Comparison of ENCODE assay signal across 28 cellular contexts in genomic region chr7:140681766-140682165, GRCh38. TPM values are rescaled to one million over a fixed set of nuclear protein-coding genes. Genes with fewer than 3 reads are reported as not detected.
"Had no signal": no experiment of that assay in that cellular context is flagged by ENCODE, and none has a peak within 500 bp of the region (broad histone marks: within the 10 kb centered on the region; RNA-seq: fewer than 3 reads in every experiment).

No MANE protein-coding gene starts in this region.

- H3K27ac ChIP-seq: left lung, lower lobe of right lung, pancreas, prostate gland, skin epidermis, testis, thyroid gland, transverse colon, upper lobe of left lung, vagina had no signal

- H3K4me1 Mint-ChIP-seq: immature natural killer cell had no signal

- DNase-seq: hypothalamus; immature natural killer cell; kidney; left colon; left lung; lower lobe of right lung; mammary epithelial cell; mesenchymal stem cell; midbrain; mucosa of descending colon; naive thymus-derived CD8-positive, alpha-beta T cell; nucleus accumbens; pancreas; retina; right cardiac atrium; stimulated activated CD4-positive, alpha-beta T cell treated with anti-CD3 and anti-CD28 coated beads, Interleukin-4, amount 100 ng/mL, for 24 hours; stimulated activated naive CD4-positive, alpha-beta T cell; testis; thyroid gland; transverse colon; upper lobe of left lung had no signal

- H3K27ac Mint-ChIP-seq: immature natural killer cell; naive thymus-derived CD8-positive, alpha-beta T cell; stimulated activated effector memory CD8-positive, alpha-beta T cell treated with anti-CD3 and anti-CD28 coated beads, Interleukin-12 subunit alpha, Interleukin-12 subunit beta, amount 100 ng/mL, for 72 hours; stimulated activated naive CD8-positive, alpha-beta T cell treated with anti-CD3 and anti-CD28 coated beads, Interleukin-15, Interleukin-2, amounts not matched to agents 100 ng/mL and 50 ng/mL, for 24 hours had no signal

- H3K27me3 Mint-ChIP-seq: naive thymus-derived CD8-positive, alpha-beta T cell; stimulated activated naive CD8-positive, alpha-beta T cell treated with anti-CD3 and anti-CD28 coated beads, Interleukin-15, Interleukin-2, amounts not matched to agents 100 ng/mL and 50 ng/mL, for 24 hours had no signal

- H3K4me3 Mint-ChIP-seq: immature natural killer cell; naive thymus-derived CD8-positive, alpha-beta T cell; stimulated activated effector memory CD8-positive, alpha-beta T cell treated with anti-CD3 and anti-CD28 coated beads, Interleukin-12 subunit alpha, Interleukin-12 subunit beta, amount 100 ng/mL, for 72 hours; stimulated activated naive CD8-positive, alpha-beta T cell treated with anti-CD3 and anti-CD28 coated beads, Interleukin-15, Interleukin-2, amounts not matched to agents 100 ng/mL and 50 ng/mL, for 24 hours had no signal

- H3K27me3 ChIP-seq: left lung, pancreas, testis, thyroid gland, transverse colon, upper lobe of left lung, vagina had no signal

- H3K9me3 ChIP-seq: left lung, lower lobe of right lung, mucosa of descending colon, pancreas, prostate gland, testis, thyroid gland, transverse colon, upper lobe of left lung, vagina had no signal

- ATAC-seq: left colon; left lung; lower lobe of right lung; mucosa of descending colon; naive thymus-derived CD8-positive, alpha-beta T cell; pancreas; right cardiac atrium; sciatic nerve; stimulated activated effector memory CD8-positive, alpha-beta T cell treated with anti-CD3 and anti-CD28 coated beads, Interleukin-12 subunit alpha, Interleukin-12 subunit beta, amount 100 ng/mL, for 72 hours had no signal

- H3K4me3 ChIP-seq: left lung, lower lobe of right lung, mucosa of descending colon, pancreas, prostate gland, skin epidermis, testis, thyroid gland, transverse colon, upper lobe of left lung, vagina had no signal

- H3K9me3 Mint-ChIP-seq: immature natural killer cell; naive thymus-derived CD8-positive, alpha-beta T cell; stimulated activated effector memory CD8-positive, alpha-beta T cell treated with anti-CD3 and anti-CD28 coated beads, Interleukin-12 subunit alpha, Interleukin-12 subunit beta, amount 100 ng/mL, for 72 hours; stimulated activated naive CD8-positive, alpha-beta T cell treated with anti-CD3 and anti-CD28 coated beads, Interleukin-15, Interleukin-2, amounts not matched to agents 100 ng/mL and 50 ng/mL, for 24 hours had no signal

- FAIRE-seq: islet of Langerhans, kidney, pancreas had no signal

- H3K4me1 ChIP-seq: left lung, lower lobe of right lung, pancreas, prostate gland, testis, thyroid gland, transverse colon, upper lobe of left lung, vagina had no signal

- H3K36me3 ChIP-seq: prostate gland had no signal

RNA-seq across cellular contexts. Expression of gene DENND2A, which starts 41.2 kb away (rescaled TPM):
- polyA plus RNA-seq: immature natural killer cell; naive thymus-derived CD8-positive, alpha-beta T cell had no signal
